Comparison of ENCODE assay signal across 3 cellular contexts in genomic region chr20:23139984-23140383, GRCh38. TPM values are rescaled to one million over a fixed set of nuclear protein-coding genes. Genes with fewer than 3 reads are reported as not detected.
"Had no signal": no experiment of that assay in that cellular context is flagged by ENCODE, and none has a peak within 500 bp of the region (broad histone marks: within the 10 kb centered on the region; RNA-seq: fewer than 3 reads in every experiment).

No MANE protein-coding gene starts in this region.

RNA-seq across cellular contexts. Expression of gene CD93, which starts 53.9 kb away (rescaled TPM):
- total RNA-seq: myocyte, smooth muscle cell had no signal
- polyA plus RNA-seq: neural cell, smooth muscle cell had no signal
